ENCODE assay signal across 8 cellular contexts in the genomic region with DNA sequence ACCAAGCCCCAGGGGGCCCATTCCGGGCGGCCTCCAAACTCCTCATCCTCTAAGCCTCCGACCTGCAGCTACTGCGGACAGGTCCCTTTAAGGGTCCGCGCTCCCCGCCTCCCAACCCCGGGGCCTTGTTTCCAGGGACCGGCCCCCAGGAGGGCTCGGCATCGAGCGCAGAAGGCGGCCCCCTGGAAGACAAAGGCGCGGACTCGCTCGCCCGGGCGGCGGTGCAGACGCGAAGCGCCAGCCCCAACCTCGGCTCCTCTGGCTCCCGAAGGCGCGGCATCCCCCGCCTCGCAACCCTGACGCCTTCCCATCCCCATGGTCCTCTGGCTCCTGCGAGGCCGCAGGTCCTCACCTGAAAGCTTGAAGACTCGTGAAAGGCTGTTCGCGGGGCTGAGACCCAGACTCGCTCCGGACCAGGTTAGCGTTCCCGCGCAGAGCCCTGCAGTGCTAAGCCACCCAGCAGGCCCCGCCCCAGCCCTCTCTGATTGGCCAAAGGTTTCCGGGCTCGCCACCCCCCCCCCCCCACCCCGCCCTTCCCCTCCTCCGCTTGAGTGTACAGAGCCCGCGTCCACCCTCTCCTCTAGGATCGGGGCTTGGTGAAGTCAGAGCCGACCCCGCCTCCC. TPM values are rescaled to one million over a fixed set of nuclear protein-coding genes. Genes with fewer than 3 reads are reported as not detected.
DNase-seq lines count a peak whose midpoint lies in the region; ATAC-seq and TF ChIP-seq lines count a peak whose summit lies in the region.

TSS of gene TMSB15A (minus strand) at position 426 of the 623 bp plus-strand sequence.

- H3K36me3 ChIP-seq in mucosa of descending colon (ENCODE audit: low read depth) = no peaks in the 10 kb centered on the region

- intact Hi-C loops in mucosa of descending colon (cut with DNase I, micrococcal nuclease) = no loop called here

- H3K4me3 ChIP-seq in epithelial cell of proximal tubule (ENCODE audit: low read depth, low read length) = peak within 1 kb of the TSS; percentile 49
- H3K4me3 ChIP-seq in mucosa of descending colon = no peak within 1 kb of the TSS

- ATAC-seq in GM18519 (IDR thresholded peaks at IDR 0.05; ENCODE audit: low FRiP score, unreplicated experiment) (peak; percentile 82), HG03159 (IDR thresholded peaks at IDR 0.05; ENCODE audit: unreplicated experiment) (peak; percentile 85), mucosa of descending colon (peak; percentile 79)

- H3K4me1 ChIP-seq in mucosa of descending colon (ENCODE audit: low read depth) = no peaks in the 10 kb centered on the region

- DNase-seq in NCI-H526 treated with DMSO at 0.1 percent for 48 hours (lab: John Stamatoyannopoulos, UW) (peak; percentile 64), epithelial cell of proximal tubule (ENCODE audit: low read depth) (no peak), mucosa of descending colon (peak; percentile 58 to 67 (median 63)), NOMO-1 treated with dmso at 0.1 percent for 144 hours (lab: John Stamatoyannopoulos, UW; ENCODE audit: unreplicated experiment) (no peak)
- peak; percentile 62 for DNase-seq in activated T-cell treated with anti-CD3 and anti-CD28 coated beads, Interleukin-2, amount 50 U/mL, for 1 hour
- DNase-seq in stimulated activated CD8-positive, alpha-beta memory T cell treated with anti-CD3 and anti-CD28 coated beads, Interleukin-2, amount 100 ng/mL, for 1 hour (ENCODE audit: low read depth in 2 of 2) = peak; percentile 8 to 19

- no peaks in the 10 kb centered on the region for H3K9me3 ChIP-seq in mucosa of descending colon

- TF ChIP-seq CTCF in epithelial cell of proximal tubule (conservative IDR thresholded peaks at IDR 0.05; ENCODE audit: low read depth, low read length) = no peak
- no peak for TF ChIP-seq CTCF in mucosa of descending colon (IDR thresholded peaks at IDR 0.05)

RNA-seq across cellular contexts. Expression of gene TMSB15A, which starts in this region (rescaled TPM):
- total RNA-seq in epithelial cell of proximal tubule (26.6 and 62.6 TPM in 2 replicates), mucosa of descending colon (under 1 TPM in 1 of 3 donors, not detected in 2; 0.47 TPM)

Comparison
In these comparisons a context has a peak if more than half of its experiments do, and no peak if none do; other contexts are left out.
1. RNA of gene TMSB15A (total RNA-seq): 26.6 to 62.6 TPM in epithelial cell of proximal tubule; 0.47 TPM in mucosa of descending colon; every median in the first group is over 10 times any median in the second.
2. Peak in DNase-seq and ATAC-seq in mucosa of descending colon; RNA of the gene not detected or under 1 TPM.
3. DNase-seq: peak in NCI-H526 treated with DMSO at 0.1 percent for 48 hours (single experiment), activated T-cell treated with anti-CD3 and anti-CD28 coated beads, Interleukin-2, amount 50 U/mL, for 1 hour (single experiment) and stimulated activated CD8-positive, alpha-beta memory T cell treated with anti-CD3 and anti-CD28 coated beads, Interleukin-2, amount 100 ng/mL, for 1 hour (2 of 2); none in epithelial cell of proximal tubule (single experiment) and NOMO-1 treated with dmso at 0.1 percent for 144 hours (single experiment).
4. Peak in every context shown above with its lines, with median percentiles within 50 percentile points of each other: ATAC-seq.